In the genomic region with DNA sequence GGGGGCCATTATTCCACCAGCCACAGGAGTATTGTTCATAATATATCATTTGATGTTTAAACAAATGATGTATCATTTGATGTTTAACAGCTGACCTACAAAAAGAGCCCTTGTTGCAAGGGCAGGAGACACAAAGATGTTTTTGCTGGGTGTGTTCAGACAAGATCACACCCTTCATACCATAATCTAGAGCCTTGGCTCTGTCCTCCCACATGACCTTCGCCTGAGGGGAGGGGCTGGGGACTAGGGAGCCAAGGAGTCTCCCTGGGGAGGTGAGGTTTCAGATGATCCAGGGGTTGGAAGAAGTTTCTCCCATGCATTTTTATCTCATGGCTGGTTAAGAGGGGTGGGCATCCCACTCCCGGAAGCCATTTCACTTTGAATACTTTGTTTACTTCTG, we compare ENCODE assay signal across 29 cellular contexts. TPM values are rescaled to one million over a fixed set of nuclear protein-coding genes. Genes with fewer than 3 reads are reported as not detected.
DNase-seq lines count a peak whose midpoint lies in the region; ATAC-seq and TF ChIP-seq lines count a peak whose summit lies in the region.
"Had no signal": no experiment of that assay in that cellular context is flagged by ENCODE, and none has a peak within 500 bp of the region (broad histone marks: within the 10 kb centered on the region; RNA-seq: fewer than 3 reads in every experiment).

No MANE protein-coding gene starts in this region.

- no peak overlapping the region for H3K4me3 ChIP-seq in upper lobe of right lung
- H3K4me3 ChIP-seq: A549, body of pancreas, GM12878, neural progenitor cell, psoas muscle, SJSA1, stomach had no signal

- no peak for TF ChIP-seq CTCF in upper lobe of right lung (IDR thresholded peaks at IDR 0.05)

- H3K9me3 ChIP-seq in upper lobe of right lung, result no peaks in the 10 kb centered on the region
- H3K9me3 ChIP-seq: A549, body of pancreas, psoas muscle, SJSA1, stomach had no signal

- peaks cover under 1% of the 10 kb centered on the region for H3K36me3 ChIP-seq in upper lobe of right lung
- H3K36me3 ChIP-seq: neural progenitor cell, stomach had no signal

- H3K27ac ChIP-seq in upper lobe of right lung, result no peak overlapping the region
- H3K27ac ChIP-seq: A549, body of pancreas, neural progenitor cell, psoas muscle, SJSA1, stomach had no signal

- H3K4me3 Mint-ChIP-seq in activated T-cell treated with anti-CD3 and anti-CD28 coated beads, Interleukin-2, amount 50 U/mL, for 72 hours, result no peak overlapping the region
- no peak overlapping the region for H3K4me3 Mint-ChIP-seq in activated T-cell treated with anti-CD3 and anti-CD28 coated beads, Interleukin-2, amount 50 U/mL, for 4 hours
- no peak overlapping the region for H3K4me3 Mint-ChIP-seq in T-cell
- H3K4me3 Mint-ChIP-seq: activated B cell treated with CpG ODN at 0.5 μM for 24 hours; activated CD4-positive, alpha-beta memory T cell treated with anti-CD3 and anti-CD28 coated beads, Interleukin-2, amount 10 ng/mL, durations not matched to agents 7 days and 5 days; activated naive CD4-positive, alpha-beta T cell treated with anti-CD3 and anti-CD28 coated beads, Interleukin-2, amount 50 U/mL, for 24 hours; endodermal cell; mesothelial cell of epicardium; neural progenitor cell; T-helper 2 cell treated with Interferon-gamma antibody and Interleukin-4, amounts not matched to agents 5 μg/mL and 100 μg/mL, for 36 hours had no signal

- intact Hi-C loops in upper lobe of right lung (cut with DNase I), result no loop called here

- no peaks in the 10 kb centered on the region for H3K27me3 Mint-ChIP-seq in activated T-cell treated with anti-CD3 and anti-CD28 coated beads, Interleukin-2, amount 50 U/mL, for 72 hours (ENCODE audit: low read depth)
- H3K27me3 Mint-ChIP-seq in activated T-cell treated with anti-CD3 and anti-CD28 coated beads, Interleukin-2, amount 50 U/mL, for 4 hours (ENCODE audit: low read depth), result no peaks in the 10 kb centered on the region
- H3K27me3 Mint-ChIP-seq in T-cell, result no peaks in the 10 kb centered on the region
- H3K27me3 Mint-ChIP-seq: activated B cell treated with CpG ODN at 0.5 μM for 24 hours; activated CD4-positive, alpha-beta memory T cell treated with anti-CD3 and anti-CD28 coated beads, Interleukin-2, amount 10 ng/mL, durations not matched to agents 7 days and 5 days; activated naive CD4-positive, alpha-beta T cell treated with anti-CD3 and anti-CD28 coated beads, Interleukin-2, amount 50 U/mL, for 24 hours had no signal

- H3K9me3 Mint-ChIP-seq in activated T-cell treated with anti-CD3 and anti-CD28 coated beads, Interleukin-2, amount 50 U/mL, for 72 hours, result peaks cover 0 to 2% of the 10 kb centered on the region in 2 donors
- no peaks in the 10 kb centered on the region for H3K9me3 Mint-ChIP-seq in activated T-cell treated with anti-CD3 and anti-CD28 coated beads, Interleukin-2, amount 50 U/mL, for 4 hours
- no peaks in the 10 kb centered on the region for H3K9me3 Mint-ChIP-seq in T-cell
- H3K9me3 Mint-ChIP-seq: activated B cell treated with CpG ODN at 0.5 μM for 24 hours; activated CD4-positive, alpha-beta memory T cell treated with anti-CD3 and anti-CD28 coated beads, Interleukin-2, amount 10 ng/mL, durations not matched to agents 7 days and 5 days; activated naive CD4-positive, alpha-beta T cell treated with anti-CD3 and anti-CD28 coated beads, Interleukin-2, amount 50 U/mL, for 24 hours; mesothelial cell of epicardium; neural progenitor cell; T-helper 2 cell treated with Interferon-gamma antibody and Interleukin-4, amounts not matched to agents 5 μg/mL and 100 μg/mL, for 36 hours had no signal

- CTCF ChIA-PET in T-cell (lab: Charles Lee), result no interaction called here

- peak overlapping the region; percentile 61 for H3K27ac Mint-ChIP-seq in activated T-cell treated with anti-CD3 and anti-CD28 coated beads, Interleukin-2, amount 50 U/mL, for 72 hours
- peak overlapping the region; percentile 70 to 91 for H3K27ac Mint-ChIP-seq in T-cell
- H3K27ac Mint-ChIP-seq: activated CD4-positive, alpha-beta memory T cell treated with anti-CD3 and anti-CD28 coated beads, Interleukin-2, amount 10 ng/mL, durations not matched to agents 7 days and 5 days; activated naive CD4-positive, alpha-beta T cell treated with anti-CD3 and anti-CD28 coated beads, Interleukin-2, amount 50 U/mL, for 24 hours; endodermal cell; mesothelial cell of epicardium; neural progenitor cell; T-helper 2 cell treated with Interferon-gamma antibody and Interleukin-4, amounts not matched to agents 5 μg/mL and 100 μg/mL, for 36 hours had no signal

- peaks cover 79% of the 10 kb centered on the region for H3K4me1 Mint-ChIP-seq in activated T-cell treated with anti-CD3 and anti-CD28 coated beads, Interleukin-2, amount 50 U/mL, for 72 hours (ENCODE audit: low read depth)
- peaks cover 72% of the 10 kb centered on the region for H3K4me1 Mint-ChIP-seq in activated T-cell treated with anti-CD3 and anti-CD28 coated beads, Interleukin-2, amount 50 U/mL, for 4 hours (ENCODE audit: low read depth)
- H3K4me1 Mint-ChIP-seq in T-cell, result peaks cover 51 to 91% (median 83%) of the 10 kb centered on the region in 3 donors

- H3K36me3 Mint-ChIP-seq in activated T-cell treated with anti-CD3 and anti-CD28 coated beads, Interleukin-2, amount 50 U/mL, for 72 hours (ENCODE audit: insufficient read depth in 2 of 2), result peaks cover 6 to 24% of the 10 kb centered on the region in 2 donors
- peaks cover 41% of the 10 kb centered on the region for H3K36me3 Mint-ChIP-seq in activated T-cell treated with anti-CD3 and anti-CD28 coated beads, Interleukin-2, amount 50 U/mL, for 4 hours (ENCODE audit: insufficient read depth)
- peaks cover 33% of the 10 kb centered on the region for H3K36me3 Mint-ChIP-seq in T-cell

- DNase-seq in activated T-cell treated with anti-CD3 and anti-CD28 coated beads, Interleukin-2, amount 50 U/mL, for 72 hours, result no peak
- no peak for DNase-seq in activated T-cell treated with anti-CD3 and anti-CD28 coated beads, Interleukin-2, amount 50 U/mL, for 4 hours
- no peak for DNase-seq in T-cell
- DNase-seq in myocyte (ENCODE audit: low read depth), result peak; percentile 88
- no peak for DNase-seq in stimulated activated naive CD4-positive, alpha-beta T cell (lab: John Stamatoyannopoulos, UW)
- no peak for DNase-seq in upper lobe of right lung
- DNase-seq: activated B cell treated with CpG ODN at 0.5 μM for 24 hours; activated CD4-positive, alpha-beta memory T cell treated with anti-CD3 and anti-CD28 coated beads, Interleukin-2, amount 10 ng/mL, durations not matched to agents 7 days and 5 days; body of pancreas; C1 segment of cervical spinal cord; DMS153; endodermal cell; Karpas-422; left cardiac atrium; NCI-H1092; NCI-H2029 treated with DMSO at 0.1 percent for 48 hours; NCI-H345; psoas muscle; stimulated activated CD4-positive, alpha-beta T cell treated with anti-CD3 and anti-CD28 coated beads, Interleukin-4, amount 100 ng/mL, for 1 hour; stomach had no signal

- no peaks in the 10 kb centered on the region for H3K27me3 ChIP-seq in upper lobe of right lung
- H3K27me3 ChIP-seq: body of pancreas, neural progenitor cell, SJSA1, stomach had no signal

- POLR2A ChIA-PET in T-cell (lab: Charles Lee), result interaction anchor here (0.5 to 0.7 kb wide), 2 partner anchors 62 to 472 kb away, joined by 3 to 6 read pairs; no protein-coding TSS in a partner anchor

- peaks cover 9% of the 10 kb centered on the region for H3K4me1 ChIP-seq in upper lobe of right lung
- H3K4me1 ChIP-seq: neural progenitor cell had no signal

- ATAC-seq in activated T-cell treated with anti-CD3 and anti-CD28 coated beads, Interleukin-2, amount 50 U/mL, for 72 hours (replicated peaks in 1 of 2), result no peak
- ATAC-seq in activated T-cell treated with anti-CD3 and anti-CD28 coated beads, Interleukin-2, amount 50 U/mL, for 4 hours, result no peak
- ATAC-seq in T-cell (replicated peaks in 1 of 4), result no peak
- ATAC-seq in HG02973 (IDR thresholded peaks at IDR 0.05; ENCODE audit: unreplicated experiment), result no peak
- ATAC-seq in HG03196 (IDR thresholded peaks at IDR 0.05; ENCODE audit: unreplicated experiment), result no peak
- no peak for ATAC-seq in upper lobe of right lung
- ATAC-seq: body of pancreas, GM12878 had no signal

RNA-seq across cellular contexts. Expression of a gene that starts 33.5 kb away (rescaled TPM):
- 10 to 100 TPM; 27.0 to 28.9 TPM for total RNA-seq in activated T-cell treated with anti-CD3 and anti-CD28 coated beads, Interleukin-2, amount 50 U/mL, for 72 hours
- total RNA-seq in activated T-cell treated with anti-CD3 and anti-CD28 coated beads, Interleukin-2, amount 50 U/mL, for 4 hours, result 10 to 100 TPM; 31.6 to 58.1 (median 39.4) TPM
- 10 to 100 TPM; 30.0 to 60.3 (median 37.6) TPM for total RNA-seq in T-cell
- total RNA-seq in myocyte, result 149 and 184 TPM in 2 replicates
- 161 TPM for polyA plus RNA-seq in myocyte (2012)
- 71.1 TPM for total RNA-seq in upper lobe of right lung
